ENCODE assay signal across 1 cellular context in the genomic region with DNA sequence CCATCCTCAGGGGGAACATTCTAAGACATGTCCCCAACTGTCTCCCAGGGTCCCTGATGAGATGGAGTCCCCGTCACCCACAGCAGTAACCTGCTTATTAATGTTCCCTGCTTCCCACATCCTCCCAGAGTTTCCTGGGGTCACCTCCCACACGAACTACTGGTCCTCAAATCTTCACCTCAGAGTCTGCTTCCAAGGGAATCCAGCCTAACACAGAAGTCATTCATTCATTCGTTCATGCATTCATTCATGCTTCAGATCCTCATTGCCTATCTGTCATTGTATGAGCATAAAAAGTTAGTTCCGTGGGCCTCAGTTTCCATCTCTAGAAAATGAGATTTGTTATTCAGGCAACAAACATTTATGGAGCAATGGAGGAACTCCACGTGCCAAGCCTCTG.
TF ChIP-seq lines count a peak whose summit lies in the region.

No MANE protein-coding gene starts in this region.

TF ChIP-seq in K562, 482 proteins besides CTCF, POLR2A, EP300 and RAD21 (continued from another document):
- TF ChIP-seq SNRNP70 (optimal IDR thresholded peaks at IDR 0.05; ENCODE audit: low read depth, low read length) (no peak), ZNF584 (CRISPR knock-in tag; IDR thresholded peaks at IDR 0.05; ENCODE audit: low read depth) (no peak)
- TF ChIP-seq, protein P1, sequence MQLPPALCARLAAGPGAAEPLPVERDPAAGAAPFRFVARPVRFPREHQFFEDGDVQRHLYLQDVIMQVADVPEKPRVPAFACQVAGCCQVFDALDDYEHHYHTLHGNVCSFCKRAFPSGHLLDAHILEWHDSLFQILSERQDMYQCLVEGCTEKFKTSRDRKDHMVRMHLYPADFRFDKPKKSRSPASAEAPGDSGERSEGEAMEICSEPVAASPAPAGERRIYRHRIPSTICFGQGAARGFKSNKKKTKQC (CRISPR knock-in tag; IDR thresholded peaks at IDR 0.05): no peak
TF ChIP-seq in K562: peak in this region for 1.
